8 cellular contexts compared by ENCODE assay signal in genomic region chr2:29115797-29116781, GRCh38. TPM values are rescaled to one million over a fixed set of nuclear protein-coding genes. Genes with fewer than 3 reads are reported as not detected.
DNase-seq lines count a peak whose midpoint lies in the region; ATAC-seq and TF ChIP-seq lines count a peak whose summit lies in the region.

No MANE protein-coding gene starts in this region.

- H3K4me3 ChIP-seq in epithelial cell of esophagus (ENCODE audit: low read length) (peak overlapping the region; percentile 73), mucosa of descending colon (peak overlapping the region; percentile 34)

- H3K9me3 ChIP-seq in mucosa of descending colon, result no peaks in the 10 kb centered on the region

- no peak for TF ChIP-seq CTCF in epithelial cell of esophagus (IDR thresholded peaks at IDR 0.05; ENCODE audit: insufficient read depth, low read depth, low read length, missing control alignments)
- no peak for TF ChIP-seq CTCF in mucosa of descending colon (IDR thresholded peaks at IDR 0.05)

- no peaks in the 10 kb centered on the region for H3K36me3 ChIP-seq in mucosa of descending colon (ENCODE audit: low read depth)

- no peaks in the 10 kb centered on the region for H3K4me1 ChIP-seq in mucosa of descending colon (ENCODE audit: low read depth)

- peak; percentile 53 for ATAC-seq in mucosa of descending colon

- peak; percentile 50 for DNase-seq in GM04504 (ENCODE audit: low read depth)
- DNase-seq in HCEC 1CT, result peak; percentile 75
- DNase-seq in NCI-H226, result peak; percentile 84
- DNase-seq in activated T-cell treated with anti-CD3 and anti-CD28 coated beads for 24 hours (ENCODE audit: low read depth), result peak; percentile 54
- peak; percentile 87 for DNase-seq in epithelial cell of esophagus (ENCODE audit: low read depth)
- DNase-seq in mucosa of descending colon, result peak; percentile 56 to 78 (median 68)
- peak; percentile 37 to 44 for DNase-seq in stimulated activated CD8-positive, alpha-beta memory T cell treated with anti-CD3 and anti-CD28 coated beads, Interleukin-4, amount 100 ng/mL, for 4 hours (ENCODE audit: low read depth in 2 of 2, low spot score in 1 of 2)
- no peak for DNase-seq in NCI-H187 treated with DMSO at 0.1 percent for 48 hours (lab: John Stamatoyannopoulos, UW)

- intact Hi-C loops in mucosa of descending colon (cut with DNase I, micrococcal nuclease), result no loop called here

RNA-seq across cellular contexts. Expression of gene CLIP4, which starts 0.9 kb away (rescaled TPM):
- total RNA-seq in mucosa of descending colon, result 10 to 100 TPM in 1 of 3 donors, 1 to 10 TPM in 2; 2.6 to 48.1 (median 8.3) TPM

RNA-seq across cellular contexts. Expression of gene PCARE, which starts 41.8 kb away (rescaled TPM):
- total RNA-seq in mucosa of descending colon, result not detected
